Comparison of ENCODE assay signal across 14 cellular contexts in the genomic region with DNA sequence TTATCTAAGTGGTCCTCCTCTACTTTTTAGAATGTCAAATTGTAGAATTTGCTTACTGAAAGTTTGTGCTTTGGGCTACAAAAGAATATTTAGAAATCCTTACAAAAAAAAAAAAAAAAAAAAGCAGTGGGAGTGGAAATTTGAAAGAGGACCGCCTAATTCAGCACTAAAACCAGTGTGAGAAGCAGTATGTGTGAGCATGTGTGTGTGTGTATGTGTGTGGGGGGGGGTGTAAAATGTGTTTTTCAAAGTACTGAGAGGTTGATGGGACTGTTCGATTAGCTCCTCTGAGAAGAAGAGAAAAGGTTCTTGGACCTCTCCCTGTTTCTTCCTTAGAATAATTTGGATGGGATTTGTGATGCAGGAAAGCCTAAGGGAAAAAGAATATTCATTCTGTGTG. TPM values are rescaled to one million over a fixed set of nuclear protein-coding genes. Genes with fewer than 3 reads are reported as not detected.
DNase-seq lines count a peak whose midpoint lies in the region; ATAC-seq and TF ChIP-seq lines count a peak whose summit lies in the region.
"Had no signal": no experiment of that assay in that cellular context is flagged by ENCODE, and none has a peak within 500 bp of the region (broad histone marks: within the 10 kb centered on the region; RNA-seq: fewer than 3 reads in every experiment).

A gene with protein sequence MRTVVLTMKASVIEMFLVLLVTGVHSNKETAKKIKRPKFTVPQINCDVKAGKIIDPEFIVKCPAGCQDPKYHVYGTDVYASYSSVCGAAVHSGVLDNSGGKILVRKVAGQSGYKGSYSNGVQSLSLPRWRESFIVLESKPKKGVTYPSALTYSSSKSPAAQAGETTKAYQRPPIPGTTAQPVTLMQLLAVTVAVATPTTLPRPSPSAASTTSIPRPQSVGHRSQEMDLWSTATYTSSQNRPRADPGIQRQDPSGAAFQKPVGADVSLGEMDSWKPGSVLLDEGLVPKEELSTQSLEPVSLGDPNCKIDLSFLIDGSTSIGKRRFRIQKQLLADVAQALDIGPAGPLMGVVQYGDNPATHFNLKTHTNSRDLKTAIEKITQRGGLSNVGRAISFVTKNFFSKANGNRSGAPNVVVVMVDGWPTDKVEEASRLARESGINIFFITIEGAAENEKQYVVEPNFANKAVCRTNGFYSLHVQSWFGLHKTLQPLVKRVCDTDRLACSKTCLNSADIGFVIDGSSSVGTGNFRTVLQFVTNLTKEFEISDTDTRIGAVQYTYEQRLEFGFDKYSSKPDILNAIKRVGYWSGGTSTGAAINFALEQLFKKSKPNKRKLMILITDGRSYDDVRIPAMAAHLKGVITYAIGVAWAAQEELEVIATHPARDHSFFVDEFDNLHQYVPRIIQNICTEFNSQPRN (plus strand): TSS at position 175 of the 400 bp plus-strand sequence. CDS start 19,664 bp downstream, outside the sequence.

- peak within 1 kb of the TSS; percentile 32 for H2AFZ ChIP-seq in H9 (ENCODE audit: low read length)

- H2BK120ac ChIP-seq in H9 (ENCODE audit: low read depth, low read length, poor library complexity, severe bottlenecking), result no peak within 1 kb of the TSS

- no peak within 1 kb of the TSS for H2BK5ac ChIP-seq in H9 (ENCODE audit: insufficient read length, low read length)

- no peak within 1 kb of the TSS for H4K8ac ChIP-seq in H9 (replicated peaks; ENCODE audit: insufficient read length, low read depth, low read length)

- no peak within 1 kb of the TSS for H3K27ac ChIP-seq in H9 (ENCODE audit: insufficient read length, low read depth, low read length)
- no peak within 1 kb of the TSS for H3K27ac ChIP-seq in SJCRH30
- peak within 1 kb of the TSS in 1 of 4 donors; percentile 9 for H3K27ac ChIP-seq in gastroesophageal sphincter

- no peak within 1 kb of the TSS for H2BK12ac ChIP-seq in H9 (ENCODE audit: insufficient read length, low read depth, low read length)

- H3K23ac ChIP-seq in H9 (ENCODE audit: insufficient read length, low read depth, low read length), result no peak within 1 kb of the TSS

- no peaks in the 10 kb centered on the region for H3K9me3 Mint-ChIP-seq in H9
- H3K9me3 Mint-ChIP-seq: activated naive CD4-positive, alpha-beta T cell treated with anti-CD3 and anti-CD28 coated beads for 36 hours; CD8-positive, alpha-beta memory T cell had no signal

- no peaks in the 10 kb centered on the region for H3K23me2 ChIP-seq in H9 (ENCODE audit: insufficient read length, low read depth, low read length, poor library complexity, severe bottlenecking)

- no peak within 1 kb of the TSS for H3K56ac ChIP-seq in H9 (ENCODE audit: insufficient read length, low read depth, low read length)

- no peak within 1 kb of the TSS for H3K4ac ChIP-seq in H9 (ENCODE audit: low read depth, low read length)

- no peak within 1 kb of the TSS for H2BK15ac ChIP-seq in H9 (ENCODE audit: low read depth, low read length)

- H4K5ac ChIP-seq in H9 (ENCODE audit: insufficient read length, low read depth, low read length), result no peak within 1 kb of the TSS

- H4K91ac ChIP-seq in H9 (ENCODE audit: insufficient read length, low read depth, low read length), result no peak within 1 kb of the TSS

- H3K27me3 Mint-ChIP-seq in H9 (ENCODE audit: low read depth), result no peaks in the 10 kb centered on the region

- H3K9ac ChIP-seq in H9 (ENCODE audit: extremely low read depth, insufficient read length, low read length), result no peak within 1 kb of the TSS
- peak within 1 kb of the TSS; percentile 40 for H3K9ac ChIP-seq in skeletal muscle satellite cell (ENCODE audit: low read depth, low read length)

- TF ChIP-seq POLR2A in gastroesophageal sphincter (IDR thresholded peaks at IDR 0.05), result no peak

- H3K4me1 Mint-ChIP-seq in H9, result peaks cover 13 to 14% of the 10 kb centered on the region in 2 experiments
- H3K4me1 Mint-ChIP-seq: CD8-positive, alpha-beta memory T cell; naive thymus-derived CD4-positive, alpha-beta T cell had no signal

- no peaks in the 10 kb centered on the region for H3K36me3 Mint-ChIP-seq in H9 (ENCODE audit: insufficient read depth in 1 of 3, low read depth in 3 of 3)
- H3K36me3 Mint-ChIP-seq: CD8-positive, alpha-beta memory T cell; naive thymus-derived CD4-positive, alpha-beta T cell had no signal

- H3K79me1 ChIP-seq in H9 (ENCODE audit: insufficient read depth, low read depth, low read length, poor library complexity, severe bottlenecking), result no peaks in the 10 kb centered on the region

- no peak within 1 kb of the TSS for H2AK5ac ChIP-seq in H9 (ENCODE audit: insufficient read length, low read length)

- no peaks in the 10 kb centered on the region for H3K36me3 ChIP-seq in SJCRH30
- H3K36me3 ChIP-seq in gastroesophageal sphincter, result no peaks in the 10 kb centered on the region
- no peaks in the 10 kb centered on the region for H3K36me3 ChIP-seq in skeletal muscle satellite cell (ENCODE audit: insufficient read depth, low read length)

- ATAC-seq in gastroesophageal sphincter, result no peak
- no peak for ATAC-seq in left lobe of liver
- ATAC-seq: naive thymus-derived CD4-positive, alpha-beta T cell had no signal

- peak within 1 kb of the TSS in 2 of 3 experiments; percentile 1 to 22; a peak in 1 of 7 replicates for H3K27ac Mint-ChIP-seq in H9
- H3K27ac Mint-ChIP-seq: activated naive CD4-positive, alpha-beta T cell treated with anti-CD3 and anti-CD28 coated beads for 36 hours had no signal

- H3K18ac ChIP-seq in H9 (ENCODE audit: insufficient read length, low read depth, low read length), result no peak within 1 kb of the TSS

- TF ChIP-seq CTCF in H9 (conservative IDR thresholded peaks at IDR 0.05) (no peak), gastroesophageal sphincter (IDR thresholded peaks at IDR 0.05) (no peak)

- peak within 1 kb of the TSS; percentile 15 for H3K4me3 ChIP-seq in SJCRH30
- H3K4me3 ChIP-seq in gastroesophageal sphincter, result peak within 1 kb of the TSS; percentile 19 to 23
- peak within 1 kb of the TSS; percentile 55 for H3K4me3 ChIP-seq in skeletal muscle satellite cell (ENCODE audit: low read length)

- H3K79me2 ChIP-seq in H9 (ENCODE audit: insufficient read depth, low read length), result no peaks in the 10 kb centered on the region

- no peaks in the 10 kb centered on the region for H3K9me3 ChIP-seq in H9 (ENCODE audit: control insufficient read depth, low read depth, low read length)
- no peaks in the 10 kb centered on the region for H3K9me3 ChIP-seq in SJCRH30 (replicated peaks)
- no peaks in the 10 kb centered on the region for H3K9me3 ChIP-seq in gastroesophageal sphincter
- no peaks in the 10 kb centered on the region for H3K9me3 ChIP-seq in skeletal muscle satellite cell (replicated peaks; ENCODE audit: low read length)

- DNase-seq in H9 (no peak), SJCRH30 (no peak), mucosa of gallbladder (ENCODE audit: low spot score) (no peak), left lobe of liver (ENCODE audit: low spot score) (no peak), SHP77 treated with DMSO at 0.1 percent for 48 hours (lab: John Stamatoyannopoulos, UW) (no peak)
- DNase-seq in stimulated activated CD4-positive, alpha-beta T cell treated with anti-CD3 and anti-CD28 coated beads, Interleukin-4, amount 100 ng/mL, for 24 hours, result no peak
- DNase-seq: activated CD4-positive, alpha-beta T cell treated with anti-CD3 and anti-CD28 coated beads, Interleukin-2, amount 50 U/mL, for 48 hours; activated naive CD4-positive, alpha-beta T cell treated with anti-CD3 and anti-CD28 coated beads for 36 hours; CD8-positive, alpha-beta memory T cell; naive thymus-derived CD4-positive, alpha-beta T cell; NCI-H524 treated with DMSO at 0.1 percent for 48 hours; stimulated activated CD4-positive, alpha-beta T cell treated with anti-CD3 and anti-CD28 coated beads, Interleukin-1b, Interleukin-23, amount 100 ng/mL, for 48 hours had no signal

- H3K4me3 Mint-ChIP-seq in H9, result no peak within 1 kb of the TSS
- H3K4me3 Mint-ChIP-seq: activated naive CD4-positive, alpha-beta T cell treated with anti-CD3 and anti-CD28 coated beads for 36 hours; CD8-positive, alpha-beta memory T cell; naive thymus-derived CD4-positive, alpha-beta T cell had no signal

- H3T11ph ChIP-seq in H9 (ENCODE audit: low read length), result no peak within 1 kb of the TSS

- no peak for TF ChIP-seq EP300 in gastroesophageal sphincter (IDR thresholded peaks at IDR 0.05)

- H3K14ac ChIP-seq in H9 (ENCODE audit: insufficient read depth, low read length), result no peak within 1 kb of the TSS

- H4K20me1 ChIP-seq in H9 (ENCODE audit: control insufficient read depth, insufficient read depth, insufficient read length), result no peaks in the 10 kb centered on the region

- WGBS in H9 (ENCODE audit: extremely low coverage, insufficient read length, low lambda C conversion rate), result no CpG with 5 or more reads among the region's 2 CpGs
- WGBS in gastroesophageal sphincter (ENCODE audit: low coverage in 1 of 2), 2 donors, result 37 to 100% methylated on average over 2 of the region's 2 CpGs

- H3K4me2 ChIP-seq in H9 (ENCODE audit: insufficient read depth, insufficient read length, low read length), result no peak within 1 kb of the TSS
- peak within 1 kb of the TSS; percentile 74 for H3K4me2 ChIP-seq in skeletal muscle satellite cell (ENCODE audit: low read length)

- no peak within 1 kb of the TSS for H2BK20ac ChIP-seq in H9 (ENCODE audit: low read depth, low read length, poor library complexity, severe bottlenecking)

- H3K4me1 ChIP-seq in H9 (ENCODE audit: insufficient read depth, low read length) (no peaks in the 10 kb centered on the region; the same call in 1 of the 2 replicates), SJCRH30 (peaks cover 13% of the 10 kb centered on the region), gastroesophageal sphincter (no peaks in the 10 kb centered on the region), skeletal muscle satellite cell (ENCODE audit: control insufficient read depth, insufficient read depth, low read length) (peaks cover 24% of the 10 kb centered on the region)

- H3K27me3 ChIP-seq in H9 (ENCODE audit: insufficient read depth, low read length) (no peaks in the 10 kb centered on the region), SJCRH30 (0 out of 2 replicates have a peak, but pooled peaks cover 1% of the 10 kb centered on the region), gastroesophageal sphincter (no peaks in the 10 kb centered on the region), skeletal muscle satellite cell (ENCODE audit: control insufficient read depth, insufficient read depth, low read length) (no peaks in the 10 kb centered on the region)

RNA-seq across cellular contexts. Expression of the gene that starts here (rescaled TPM):
- 0.15 TPM in 1 of 2 replicates, not detected in the other for total RNA-seq in H9 (2021)
- 0.13 and 0.40 TPM in 2 replicates for total RNA-seq in SJCRH30 (2014; rRNA removed; shearing (Covaris generic))
- total RNA-seq in gastroesophageal sphincter, result 10 to 100 TPM; 21.3 to 42.7 (median 28.9) TPM
- total RNA-seq in skeletal muscle satellite cell (2012; rRNA removed), result 3.5 and 8.5 TPM in 2 replicates
- total RNA-seq in mucosa of gallbladder, result 1.5 TPM
- total RNA-seq in left lobe of liver, result not detected
- total RNA-seq: activated naive CD4-positive, alpha-beta T cell treated with anti-CD3 and anti-CD28 coated beads for 36 hours; CD8-positive, alpha-beta memory T cell; naive thymus-derived CD4-positive, alpha-beta T cell had no signal
